1 cellular context compared by ENCODE assay signal in genomic region chr20:63731410-63731809, GRCh38.
TF ChIP-seq lines count a peak whose summit lies in the region.

No MANE protein-coding gene starts in this region.

TF ChIP-seq in HepG2, 621 proteins besides CTCF, POLR2A, EP300 and RAD21 (continued from another document):
- no peak for TF ChIP-seq ZNF513 (CRISPR knock-in tag; conservative IDR thresholded peaks at IDR 0.05)
- no peak for TF ChIP-seq ZNF773 (CRISPR knock-in tag; IDR thresholded peaks at IDR 0.05; ENCODE audit: borderline replicate concordance)
- TF ChIP-seq NCOA2 (CRISPR knock-in tag; IDR thresholded peaks at IDR 0.05): no peak
- no peak for TF ChIP-seq HNRNPK (IDR thresholded peaks at IDR 0.05; ENCODE audit: low read depth, low read length, poor library complexity, severe bottlenecking)
- no peak for TF ChIP-seq ATAD3A (CRISPR knock-in tag; IDR thresholded peaks at IDR 0.05)
- TF ChIP-seq AGO1 (IDR thresholded peaks at IDR 0.05; ENCODE audit: low read depth, low read length, poor library complexity, severe bottlenecking): no peak
- no peak for TF ChIP-seq ELF4 (CRISPR knock-in tag; IDR thresholded peaks at IDR 0.05; ENCODE audit: borderline replicate concordance)
- no peak for TF ChIP-seq ZNF552 (CRISPR knock-in tag; IDR thresholded peaks at IDR 0.05; ENCODE audit: borderline replicate concordance)
- TF ChIP-seq ZNF710 (CRISPR knock-in tag; IDR thresholded peaks at IDR 0.05; ENCODE audit: borderline replicate concordance): no peak
- TF ChIP-seq MYC (CRISPR knock-in tag; IDR thresholded peaks at IDR 0.05; ENCODE audit: borderline replicate concordance): no peak
- no peak for TF ChIP-seq ATRX (CRISPR knock-in tag; IDR thresholded peaks at IDR 0.05; ENCODE audit: borderline replicate concordance)
- no peak for TF ChIP-seq TP53 (CRISPR knock-in tag; conservative IDR thresholded peaks at IDR 0.05)
- peak; percentile 28 for TF ChIP-seq POLR2AphosphoS5 (IDR thresholded peaks at IDR 0.05; ENCODE audit: low read depth, low read length)
- TF ChIP-seq PHF8 (CRISPR knock-in tag; IDR thresholded peaks at IDR 0.05): no peak
- TF ChIP-seq ZNF441 (CRISPR knock-in tag; IDR thresholded peaks at IDR 0.05; ENCODE audit: borderline replicate concordance): no peak
- TF ChIP-seq SOX6 (IDR thresholded peaks at IDR 0.05): peak; percentile 81; the same call in 1 of the 2 replicates
- TF ChIP-seq SOX6 (CRISPR knock-in tag; IDR thresholded peaks at IDR 0.05): no peak
- TF ChIP-seq ZNF331 (CRISPR knock-in tag; IDR thresholded peaks at IDR 0.05): no peak
- no peak for TF ChIP-seq ZNF362 (CRISPR knock-in tag; IDR thresholded peaks at IDR 0.05; ENCODE audit: borderline replicate concordance)
- TF ChIP-seq SKI (IDR thresholded peaks at IDR 0.05; ENCODE audit: partially characterized antibody): no peak
- TF ChIP-seq NONO (IDR thresholded peaks at IDR 0.05): 0 out of 2 replicates have a peak, but pooled peaks have one; percentile 41
- no peak for TF ChIP-seq NONO (CRISPR knock-in tag; conservative IDR thresholded peaks at IDR 0.05)
- no peak for TF ChIP-seq ZNF816 (CRISPR knock-in tag; IDR thresholded peaks at IDR 0.05; ENCODE audit: borderline replicate concordance)
- no peak for TF ChIP-seq ZFP82 (CRISPR knock-in tag; IDR thresholded peaks at IDR 0.05; ENCODE audit: borderline replicate concordance)
- peak; percentile 97; the same call in 1 of the 2 replicates for TF ChIP-seq IKZF1 (IDR thresholded peaks at IDR 0.05)
- no peak for TF ChIP-seq RELA (CRISPR knock-in tag; IDR thresholded peaks at IDR 0.05)
- no peak for TF ChIP-seq WIZ (CRISPR knock-in tag; IDR thresholded peaks at IDR 0.05)
- TF ChIP-seq AHR (CRISPR knock-in tag; IDR thresholded peaks at IDR 0.05): no peak
- peak; percentile 16; the same call in 1 of the 2 replicates for TF ChIP-seq JUNB (CRISPR knock-in tag; IDR thresholded peaks at IDR 0.05; ENCODE audit: borderline replicate concordance)
- no peak for TF ChIP-seq KLF6 (CRISPR knock-in tag; IDR thresholded peaks at IDR 0.05)
- TF ChIP-seq SMC3 (IDR thresholded peaks at IDR 0.05; ENCODE audit: low read length): no peak
